In genomic region chr16:85104821-85105391, GRCh38 we compare ENCODE assay signal across 9 cellular contexts. TPM values are rescaled to one million over a fixed set of nuclear protein-coding genes. Genes with fewer than 3 reads are reported as not detected.
DNase-seq lines count a peak whose midpoint lies in the region; ATAC-seq, FAIRE-seq and TF ChIP-seq lines count a peak whose summit lies in the region.
"Had no signal": no experiment of that assay in that cellular context is flagged by ENCODE, and none has a peak within 500 bp of the region (broad histone marks: within the 10 kb centered on the region; RNA-seq: fewer than 3 reads in every experiment).

No MANE protein-coding gene starts in this region.

- H3K4me3 ChIP-seq in heart left ventricle (no peak overlapping the region), right atrium auricular region (no peak overlapping the region), RWPE2 (ENCODE audit: severe bottlenecking) (no peak overlapping the region), right cardiac atrium (ENCODE audit: low read length) (no peak overlapping the region)

- H3K4me1 ChIP-seq in heart left ventricle (peaks cover 0 to 30% (median 0%) of the 10 kb centered on the region in 12 donors), right atrium auricular region (no peaks in the 10 kb centered on the region), RWPE2 (ENCODE audit: insufficient read depth, poor library complexity, severe bottlenecking) (no peaks in the 10 kb centered on the region), right cardiac atrium (ENCODE audit: control insufficient read depth, insufficient read depth, low read length) (no peaks in the 10 kb centered on the region)

- FAIRE-seq in urothelium cell line (lab: Jason Lieb, UNC) (peak; percentile 82), frontal cortex (lab: Jason Lieb, UNC) (no peak)

- H3K36me3 ChIP-seq in heart left ventricle: no peaks in the 10 kb centered on the region
- H3K36me3 ChIP-seq in right atrium auricular region: no peaks in the 10 kb centered on the region
- no peaks in the 10 kb centered on the region for H3K36me3 ChIP-seq in RWPE2 (ENCODE audit: low read depth)

- no peak for TF ChIP-seq POLR2A in heart left ventricle (IDR thresholded peaks at IDR 0.05)

- H3K27me3 ChIP-seq in heart left ventricle (no peaks in the 10 kb centered on the region), right atrium auricular region (no peaks in the 10 kb centered on the region), RWPE2 (ENCODE audit: insufficient read depth, poor library complexity, severe bottlenecking) (no peaks in the 10 kb centered on the region), right cardiac atrium (ENCODE audit: control insufficient read depth, insufficient read depth) (no peaks in the 10 kb centered on the region)

- TF ChIP-seq CTCF in heart left ventricle (IDR thresholded peaks at IDR 0.05) (no peak), right atrium auricular region (IDR thresholded peaks at IDR 0.05) (no peak), RWPE2 (IDR thresholded peaks at IDR 0.05; ENCODE audit: poor library complexity, severe bottlenecking) (no peak)

- DNase-seq in heart left ventricle: no peak
- no peak for DNase-seq in right atrium auricular region (ENCODE audit: low spot score)
- DNase-seq in RWPE2 (ENCODE audit: low spot score): no peak
- peak in 1 of 3 donors; percentile 49 for DNase-seq in right cardiac atrium
- no peak for DNase-seq in urothelium cell line (ENCODE audit: low spot score)
- DNase-seq in frontal cortex (ENCODE audit: low spot score in 2 of 2): no peak

- H3K27ac ChIP-seq in heart left ventricle: peak overlapping the region in 1 of 12 donors; percentile 28
- no peak overlapping the region for H3K27ac ChIP-seq in right atrium auricular region
- H3K27ac ChIP-seq in RWPE2 (ENCODE audit: poor library complexity, severe bottlenecking): no peak overlapping the region
- H3K27ac ChIP-seq in right cardiac atrium (ENCODE audit: low read length): no peak overlapping the region

- WGBS in heart left ventricle, 4 donors: 68 to 74% (median 71%) methylated on average over 11 of the region's 11 CpGs
- WGBS in right cardiac atrium: 65% methylated on average over 11 of the region's 11 CpGs

- ATAC-seq in heart left ventricle (peak in 3 of 4 donors; percentile 34 to 57 (median 47)), RWPE2 (ENCODE audit: low read depth) (peak; percentile 62), right cardiac atrium (peak; percentile 35 to 47), GM19452 (IDR thresholded peaks at IDR 0.05; ENCODE audit: unreplicated experiment) (no peak), HG02938 (IDR thresholded peaks at IDR 0.05; ENCODE audit: unreplicated experiment) (no peak)

- intact Hi-C loops in heart left ventricle (cut with DNase I) (loop anchor here in 2 of 10 donors (10.0 kb wide), 2 partner anchors 610 to 620 kb away; no protein-coding TSS in a partner anchor), right cardiac atrium (cut with DNase I) (no loop called here)

- H3K9me3 ChIP-seq in heart left ventricle (no peaks in the 10 kb centered on the region), right atrium auricular region (no peaks in the 10 kb centered on the region), RWPE2 (ENCODE audit: severe bottlenecking) (no peaks in the 10 kb centered on the region), right cardiac atrium (ENCODE audit: control insufficient read depth, low read length) (no peaks in the 10 kb centered on the region)

RNA-seq across cellular contexts. Expression of gene CIBAR2, which starts 7.4 kb away (rescaled TPM):
- total RNA-seq in heart left ventricle (not detected), right atrium auricular region (not detected), right cardiac atrium (not detected), frontal cortex (0.41 TPM)
- polyA plus RNA-seq in heart left ventricle (not detected), right cardiac atrium (0.09 TPM)
- total RNA-seq: lung microvascular endothelial cell had no signal

Comparison
In these comparisons a context has a peak if more than half of its experiments do, and no peak if none do; other contexts are left out.
1. ATAC-seq: peak in heart left ventricle (3 of 4), RWPE2 (single experiment) and right cardiac atrium (2 of 2); none in GM19452 (single experiment) and HG02938 (single experiment).